Comparison of ENCODE assay signal across 8 cellular contexts in the genomic region with DNA sequence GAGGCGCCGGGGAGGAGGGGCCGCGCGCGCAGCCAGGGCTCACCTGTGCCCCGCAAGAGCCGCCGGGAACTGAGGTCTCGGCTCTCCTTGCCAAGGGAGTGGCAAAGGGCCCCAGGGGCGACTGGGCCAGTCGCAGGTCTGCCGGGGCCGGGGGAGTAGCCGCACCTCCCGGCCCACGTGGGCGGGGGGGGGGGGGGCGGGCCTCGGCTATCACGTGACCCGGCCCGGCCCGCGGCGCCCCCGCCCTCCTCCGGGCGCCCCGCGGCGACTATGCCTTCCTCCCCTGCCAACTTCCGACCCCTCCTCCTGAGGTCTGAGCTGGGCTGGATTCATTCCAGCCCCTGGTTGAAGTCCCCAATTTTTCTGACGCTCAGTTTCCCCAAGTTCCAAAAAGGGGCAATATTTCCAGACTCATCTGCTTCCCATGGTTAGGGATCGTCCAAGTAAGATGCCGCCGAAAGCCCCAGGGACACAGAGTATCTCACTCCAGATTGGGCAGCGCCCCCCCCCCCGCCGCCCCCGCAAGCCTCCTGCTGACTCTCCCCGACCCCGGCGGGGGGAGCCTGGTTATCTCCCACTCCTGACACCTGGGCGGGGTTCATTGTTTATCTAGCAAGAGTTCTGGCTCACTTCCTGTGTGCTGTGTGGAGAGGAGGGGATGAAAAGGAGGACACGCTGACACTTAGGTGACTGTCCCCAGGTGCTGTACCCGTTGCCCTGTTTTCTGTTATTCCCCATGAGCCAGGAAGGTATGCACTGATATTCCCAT. TPM values are rescaled to one million over a fixed set of nuclear protein-coding genes. Genes with fewer than 3 reads are reported as not detected.
DNase-seq lines count a peak whose midpoint lies in the region; ATAC-seq and TF ChIP-seq lines count a peak whose summit lies in the region.

A gene with protein sequence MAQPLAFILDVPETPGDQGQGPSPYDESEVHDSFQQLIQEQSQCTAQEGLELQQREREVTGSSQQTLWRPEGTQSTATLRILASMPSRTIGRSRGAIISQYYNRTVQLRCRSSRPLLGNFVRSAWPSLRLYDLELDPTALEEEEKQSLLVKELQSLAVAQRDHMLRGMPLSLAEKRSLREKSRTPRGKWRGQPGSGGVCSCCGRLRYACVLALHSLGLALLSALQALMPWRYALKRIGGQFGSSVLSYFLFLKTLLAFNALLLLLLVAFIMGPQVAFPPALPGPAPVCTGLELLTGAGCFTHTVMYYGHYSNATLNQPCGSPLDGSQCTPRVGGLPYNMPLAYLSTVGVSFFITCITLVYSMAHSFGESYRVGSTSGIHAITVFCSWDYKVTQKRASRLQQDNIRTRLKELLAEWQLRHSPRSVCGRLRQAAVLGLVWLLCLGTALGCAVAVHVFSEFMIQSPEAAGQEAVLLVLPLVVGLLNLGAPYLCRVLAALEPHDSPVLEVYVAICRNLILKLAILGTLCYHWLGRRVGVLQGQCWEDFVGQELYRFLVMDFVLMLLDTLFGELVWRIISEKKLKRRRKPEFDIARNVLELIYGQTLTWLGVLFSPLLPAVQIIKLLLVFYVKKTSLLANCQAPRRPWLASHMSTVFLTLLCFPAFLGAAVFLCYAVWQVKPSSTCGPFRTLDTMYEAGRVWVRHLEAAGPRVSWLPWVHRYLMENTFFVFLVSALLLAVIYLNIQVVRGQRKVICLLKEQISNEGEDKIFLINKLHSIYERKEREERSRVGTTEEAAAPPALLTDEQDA (minus strand): TSS at position 140 of the 769 bp plus-strand sequence. CDS start 1,923 bp downstream, outside the sequence.

- peak within 1 kb of the TSS; percentile 88 to 89 for H3K9ac ChIP-seq in colonic mucosa (ENCODE audit: low read depth in 2 of 2, low read length in 2 of 2)

- CTCF ChIA-PET in A673 (lab: Charles Lee) = no interaction called here

- no TSS peak for BruUV-seq in A673 (replicated peaks; lab: Mats Ljungman, UMichigan)

- no peaks in the 10 kb centered on the region for H3K27me3 ChIP-seq in A673 (replicated peaks; ENCODE audit: insufficient read depth, low read depth, low read length, poor library complexity)
- no peaks in the 10 kb centered on the region for H3K27me3 ChIP-seq in colonic mucosa
- peaks cover 0 to 12% of the 10 kb centered on the region in 2 donors for H3K27me3 ChIP-seq in left lung

- no peaks in the 10 kb centered on the region for H3K36me3 ChIP-seq in A673 (ENCODE audit: insufficient read depth, low read length, poor library complexity, severe bottlenecking)
- H3K36me3 ChIP-seq in colonic mucosa = no peaks in the 10 kb centered on the region
- peaks cover 0 to 29% of the 10 kb centered on the region in 2 donors for H3K36me3 ChIP-seq in left lung

- H3K9me3 ChIP-seq in A673 (ENCODE audit: low read depth, low read length, poor library complexity, severe bottlenecking) (no peaks in the 10 kb centered on the region), colonic mucosa (no peaks in the 10 kb centered on the region), left lung (no peaks in the 10 kb centered on the region)

- DNase-seq in A673 (ENCODE audit: low spot score) (peak; percentile 70), NCI-H2171 (lab: John Stamatoyannopoulos, UW) (peak; percentile 67), colonic mucosa (peak; percentile 83), left lung (peak; percentile 83 to 91)
- peak; percentile 36 to 72 (median 50) for DNase-seq in activated CD4-positive, CD25-positive, alpha-beta regulatory T cell (lab: John Stamatoyannopoulos, UW)
- DNase-seq in stimulated activated CD4-positive, alpha-beta T cell treated with anti-CD3 and anti-CD28 coated beads, Interleukin-4, amount 100 ng/mL, for 24 hours = peak; percentile 59

- H3K27ac ChIP-seq in A673 (ENCODE audit: low read depth, low read length, poor library complexity, severe bottlenecking) = peak within 1 kb of the TSS; percentile 64
- peak within 1 kb of the TSS; percentile 92 for H3K27ac ChIP-seq in colonic mucosa
- peak within 1 kb of the TSS; percentile 90 to 93 for H3K27ac ChIP-seq in left lung

- ATAC-seq in GM18511 (IDR thresholded peaks at IDR 0.05; ENCODE audit: unreplicated experiment) = peak; percentile 17
- ATAC-seq in left lung = peak; percentile 78
- no peak for ATAC-seq in GM18519 (IDR thresholded peaks at IDR 0.05; ENCODE audit: low FRiP score, unreplicated experiment)

- intact Hi-C loops in A673 (cut with micrococcal nuclease; ENCODE audit: unreplicated experiment) (loop anchor here (5.0 kb wide), 1 partner anchor 39 kb away; the partner anchor contains the start of gene SYNGR2), colonic mucosa (cut with DNase I) (loop anchor here (5.0 kb wide), 1 partner anchor 44 kb away; no protein-coding TSS in a partner anchor), left lung (cut with DNase I) (no loop called here)

- peak within 1 kb of the TSS; percentile 80 for H3K4me3 ChIP-seq in A673 (ENCODE audit: low read depth, low read length, poor library complexity, severe bottlenecking)
- peak within 1 kb of the TSS; percentile 93 for H3K4me3 ChIP-seq in colonic mucosa
- H3K4me3 ChIP-seq in left lung = peak within 1 kb of the TSS; percentile 60 to 94

- TF ChIP-seq CTCF in A673 (conservative IDR thresholded peaks at IDR 0.05; ENCODE audit: low read depth, low read length) = no peak
- no peak for TF ChIP-seq CTCF in colonic mucosa (IDR thresholded peaks at IDR 0.05)
- TF ChIP-seq CTCF in left lung (IDR thresholded peaks at IDR 0.05) = no peak

- POLR2A ChIA-PET in A673 (lab: Charles Lee; ENCODE audit: low non-redundant PET) = no interaction called here

- H3K4me1 ChIP-seq in A673 (ENCODE audit: insufficient read depth, low read length, poor library complexity, severe bottlenecking) (peaks cover 46% of the 10 kb centered on the region), colonic mucosa (peaks cover 31% of the 10 kb centered on the region), left lung (peaks cover 30 to 95% of the 10 kb centered on the region in 2 donors)

RNA-seq across cellular contexts. Expression of the gene that starts here (rescaled TPM):
- total RNA-seq in A673 (2021) = 21.2 and 22.9 TPM in 2 replicates
- 100 to 1,000 TPM; 108 to 159 TPM for total RNA-seq in colonic mucosa
- total RNA-seq in left lung = 100 to 1,000 TPM; 149 to 152 TPM

Comparison
In these comparisons a context has a peak if more than half of its experiments do, and no peak if none do; other contexts are left out.
1. intact Hi-C loops: an anchor here in A673 (5.0 kb wide) and colonic mucosa (5.0 kb wide); none called in left lung.